In the genomic region with DNA sequence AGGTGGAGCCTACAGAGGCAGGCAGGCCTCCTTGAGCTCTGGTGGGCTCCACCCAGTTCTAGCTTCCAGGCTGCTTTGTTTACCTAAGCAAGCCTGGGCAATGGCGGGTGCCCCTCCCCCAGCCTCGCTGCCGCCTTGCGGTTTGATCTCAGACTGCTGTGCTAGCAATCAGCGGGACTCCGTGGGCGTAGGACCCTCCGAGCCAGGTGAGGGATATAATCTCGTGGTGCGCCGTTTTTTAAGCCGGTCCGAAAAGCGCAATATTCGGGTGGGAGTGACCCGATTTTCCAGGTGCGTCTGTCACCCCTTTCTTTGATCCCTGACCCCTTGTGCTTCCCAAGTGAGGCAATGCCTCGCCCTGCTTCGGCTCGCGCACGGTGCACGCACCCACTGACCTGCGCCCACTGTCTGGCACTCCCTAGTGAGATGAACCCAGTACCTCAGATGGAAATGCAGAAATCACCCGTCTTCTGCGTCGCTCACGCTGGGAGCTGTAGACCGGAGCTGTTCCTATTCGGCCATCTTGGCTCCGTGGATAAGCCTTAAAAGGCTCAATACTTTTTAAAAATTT, we compare ENCODE assay signal across 1 cellular context.
TF ChIP-seq lines count a peak whose summit lies in the region.
"Not testable (repeated sequence)": the region's sequence is repeated elsewhere in the genome, so short reads cannot be mapped to it uniquely, and the experiment has no call there.

No MANE protein-coding gene starts in this region.

TF ChIP-seq in K562, 482 proteins besides CTCF, POLR2A, EP300 and RAD21 (continues in another document):
- TF ChIP-seq TARDBP (IDR thresholded peaks at IDR 0.05) (peak; percentile 53; the same call in 1 of the 2 replicates), ZNF644 (tag; IDR thresholded peaks at IDR 0.05; ENCODE audit: low read depth) (0 out of 2 replicates have a peak, but pooled peaks have one; percentile 33), DMBX1 (CRISPR knock-in tag; IDR thresholded peaks at IDR 0.05; ENCODE audit: borderline replicate concordance) (0 out of 2 replicates have a peak, but pooled peaks have one; percentile 41), MTA3 (IDR thresholded peaks at IDR 0.05; ENCODE audit: borderline replicate concordance) (peak; percentile 33; the same call in 1 of the 2 replicates), TAF7 (tag; IDR thresholded peaks at IDR 0.05) (peak; percentile 86), FOXA3 (CRISPR knock-in tag; conservative IDR thresholded peaks at IDR 0.05 in 1 of 2, IDR thresholded peaks at IDR 0.05 in 1 of 2) (peak; percentile 97 to 99), CTBP1 (IDR thresholded peaks at IDR 0.05; ENCODE audit: borderline replicate concordance) (peak; percentile 62), KLF1 (tag; IDR thresholded peaks at IDR 0.05) (peak; percentile 32; the same call in 1 of the 2 replicates), MTA1 (IDR thresholded peaks at IDR 0.05; ENCODE audit: borderline replicate concordance) (0 out of 2 replicates have a peak, but pooled peaks have one; percentile 31), ESRRA (IDR thresholded peaks at IDR 0.05; ENCODE audit: borderline replicate concordance, low read depth) (peak; percentile 66; the same call in 1 of the 2 replicates), HDAC2 (IDR thresholded peaks at IDR 0.05) (0 out of 2 replicates have a peak, but pooled peaks have one; percentile 45), TAF9B (IDR thresholded peaks at IDR 0.05; ENCODE audit: partially characterized antibody) (peak; percentile 35), SMARCC2 (IDR thresholded peaks at IDR 0.05; ENCODE audit: low read depth) (peak; percentile 51; the same call in 1 of the 2 replicates), RB1 (IDR thresholded peaks at IDR 0.05; ENCODE audit: low read depth) (peak; percentile 19; the same call in 1 of the 2 replicates), SMARCE1 (IDR thresholded peaks at IDR 0.05) (peak; percentile 71; the same call in 1 of the 2 replicates), YY1 (IDR thresholded peaks at IDR 0.05; ENCODE audit: borderline replicate concordance in 1 of 3, control insufficient read depth in 1 of 3, extremely low read depth in 1 of 3, insufficient read depth in 3 of 3, insufficient read length in 1 of 3, insufficient replicate concordance in 2 of 3, low read depth in 1 of 3, low read length in 2 of 3) (peak in 2 of 3 experiments; percentile 40 to 73), SMARCA4 (IDR thresholded peaks at IDR 0.05) (peak; percentile 37; the same call in 1 of the 2 replicates), PHF21A (IDR thresholded peaks at IDR 0.05; ENCODE audit: borderline replicate concordance, low read depth) (peak; percentile 39; the same call in 1 of the 2 replicates), TOE1 (IDR thresholded peaks at IDR 0.05; ENCODE audit: borderline replicate concordance) (peak; percentile 31; the same call in 1 of the 2 replicates), FOXJ2 (tag; IDR thresholded peaks at IDR 0.05) (peak; percentile 54; the same call in 1 of the 2 replicates), NRF1 (conservative IDR thresholded peaks at IDR 0.05 in 1 of 2, IDR thresholded peaks at IDR 0.05 in 1 of 2) (peak; percentile 39 to 50; a peak in 3 of 4 replicates), NR2C1 (IDR thresholded peaks at IDR 0.05) (peak; percentile 50; the same call in 1 of the 2 replicates), NR2C1 (tag; IDR thresholded peaks at IDR 0.05) (peak; percentile 50; the same call in 1 of the 2 replicates), SOX6 (IDR thresholded peaks at IDR 0.05) (peak; percentile 57; the same call in 1 of the 2 replicates), MAZ (CRISPR knock-in tag; conservative IDR thresholded peaks at IDR 0.05 in 1 of 2, IDR thresholded peaks at IDR 0.05 in 1 of 2) (peak; percentile 9 to 66; a peak in 2 of 4 replicates), EP400 (IDR thresholded peaks at IDR 0.05) (peak; percentile 67), LEF1 (IDR thresholded peaks at IDR 0.05) (peak; percentile 81), CXXC5 (CRISPR knock-in tag; IDR thresholded peaks at IDR 0.05) (peak; percentile 58), POLR2B (IDR thresholded peaks at IDR 0.05; ENCODE audit: low read depth, partially characterized antibody) (peak; percentile 35), FOXK2 (conservative IDR thresholded peaks at IDR 0.05 in 1 of 2, IDR thresholded peaks at IDR 0.05 in 1 of 2; ENCODE audit: low read depth in 2 of 2) (peak; percentile 89 to 91), ZEB2 (IDR thresholded peaks at IDR 0.05) (peak; percentile 55), CEBPG (tag; conservative IDR thresholded peaks at IDR 0.05 in 1 of 2, IDR thresholded peaks at IDR 0.05 in 1 of 2) (peak in 1 of 2 experiments; percentile 39; a peak in 1 of 4 replicates), SMAD4 (CRISPR knock-in tag; conservative IDR thresholded peaks at IDR 0.05) (peak; percentile 84)
- TF ChIP-seq, protein P1, sequence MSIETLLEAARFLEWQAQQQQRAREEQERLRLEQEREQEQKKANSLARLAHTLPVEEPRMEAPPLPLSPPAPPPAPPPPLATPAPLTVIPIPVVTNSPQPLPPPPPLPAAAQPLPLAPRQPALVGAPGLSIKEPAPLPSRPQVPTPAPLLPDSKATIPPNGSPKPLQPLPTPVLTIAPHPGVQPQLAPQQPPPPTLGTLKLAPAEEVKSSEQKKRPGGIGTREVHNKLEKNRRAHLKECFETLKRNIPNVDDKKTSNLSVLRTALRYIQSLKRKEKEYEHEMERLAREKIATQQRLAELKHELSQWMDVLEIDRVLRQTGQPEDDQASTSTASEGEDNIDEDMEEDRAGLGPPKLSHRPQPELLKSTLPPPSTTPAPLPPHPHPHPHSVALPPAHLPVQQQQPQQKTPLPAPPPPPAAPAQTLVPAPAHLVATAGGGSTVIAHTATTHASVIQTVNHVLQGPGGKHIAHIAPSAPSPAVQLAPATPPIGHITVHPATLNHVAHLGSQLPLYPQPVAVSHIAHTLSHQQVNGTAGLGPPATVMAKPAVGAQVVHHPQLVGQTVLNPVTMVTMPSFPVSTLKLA (conservative IDR thresholded peaks at IDR 0.05) = peak; percentile 34 to 71; a peak in 3 of 4 replicates
- TF ChIP-seq, protein P2, sequence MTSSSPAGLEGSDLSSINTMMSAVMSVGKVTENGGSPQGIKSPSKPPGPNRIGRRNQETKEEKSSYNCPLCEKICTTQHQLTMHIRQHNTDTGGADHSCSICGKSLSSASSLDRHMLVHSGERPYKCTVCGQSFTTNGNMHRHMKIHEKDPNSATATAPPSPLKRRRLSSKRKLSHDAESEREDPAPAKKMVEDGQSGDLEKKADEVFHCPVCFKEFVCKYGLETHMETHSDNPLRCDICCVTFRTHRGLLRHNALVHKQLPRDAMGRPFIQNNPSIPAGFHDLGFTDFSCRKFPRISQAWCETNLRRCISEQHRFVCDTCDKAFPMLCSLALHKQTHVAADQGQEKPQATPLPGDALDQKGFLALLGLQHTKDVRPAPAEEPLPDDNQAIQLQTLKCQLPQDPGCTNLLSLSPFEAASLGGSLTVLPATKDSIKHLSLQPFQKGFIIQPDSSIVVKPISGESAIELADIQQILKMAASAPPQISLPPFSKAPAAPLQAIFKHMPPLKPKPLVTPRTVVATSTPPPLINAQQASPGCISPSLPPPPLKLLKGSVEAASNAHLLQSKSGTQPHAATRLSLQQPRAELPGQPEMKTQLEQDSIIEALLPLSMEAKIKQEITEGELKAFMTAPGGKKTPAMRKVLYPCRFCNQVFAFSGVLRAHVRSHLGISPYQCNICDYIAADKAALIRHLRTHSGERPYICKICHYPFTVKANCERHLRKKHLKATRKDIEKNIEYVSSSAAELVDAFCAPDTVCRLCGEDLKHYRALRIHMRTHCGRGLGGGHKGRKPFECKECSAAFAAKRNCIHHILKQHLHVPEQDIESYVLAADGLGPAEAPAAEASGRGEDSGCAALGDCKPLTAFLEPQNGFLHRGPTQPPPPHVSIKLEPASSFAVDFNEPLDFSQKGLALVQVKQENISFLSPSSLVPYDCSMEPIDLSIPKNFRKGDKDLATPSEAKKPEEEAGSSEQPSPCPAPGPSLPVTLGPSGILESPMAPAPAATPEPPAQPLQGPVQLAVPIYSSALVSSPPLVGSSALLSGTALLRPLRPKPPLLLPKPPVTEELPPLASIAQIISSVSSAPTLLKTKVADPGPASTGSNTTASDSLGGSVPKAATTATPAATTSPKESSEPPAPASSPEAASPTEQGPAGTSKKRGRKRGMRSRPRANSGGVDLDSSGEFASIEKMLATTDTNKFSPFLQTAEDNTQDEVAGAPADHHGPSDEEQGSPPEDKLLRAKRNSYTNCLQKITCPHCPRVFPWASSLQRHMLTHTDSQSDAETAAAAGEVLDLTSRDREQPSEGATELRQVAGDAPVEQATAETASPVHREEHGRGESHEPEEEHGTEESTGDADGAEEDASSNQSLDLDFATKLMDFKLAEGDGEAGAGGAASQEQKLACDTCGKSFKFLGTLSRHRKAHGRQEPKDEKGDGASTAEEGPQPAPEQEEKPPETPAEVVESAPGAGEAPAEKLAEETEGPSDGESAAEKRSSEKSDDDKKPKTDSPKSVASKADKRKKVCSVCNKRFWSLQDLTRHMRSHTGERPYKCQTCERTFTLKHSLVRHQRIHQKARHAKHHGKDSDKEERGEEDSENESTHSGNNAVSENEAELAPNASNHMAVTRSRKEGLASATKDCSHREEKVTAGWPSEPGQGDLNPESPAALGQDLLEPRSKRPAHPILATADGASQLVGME (CRISPR knock-in tag; IDR thresholded peaks at IDR 0.05) = 0 out of 2 replicates have a peak, but pooled peaks have one; percentile 12
- TF ChIP-seq, protein P3, sequence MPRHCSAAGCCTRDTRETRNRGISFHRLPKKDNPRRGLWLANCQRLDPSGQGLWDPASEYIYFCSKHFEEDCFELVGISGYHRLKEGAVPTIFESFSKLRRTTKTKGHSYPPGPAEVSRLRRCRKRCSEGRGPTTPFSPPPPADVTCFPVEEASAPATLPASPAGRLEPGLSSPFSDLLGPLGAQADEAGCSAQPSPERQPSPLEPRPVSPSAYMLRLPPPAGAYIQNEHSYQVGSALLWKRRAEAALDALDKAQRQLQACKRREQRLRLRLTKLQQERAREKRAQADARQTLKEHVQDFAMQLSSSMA (CRISPR knock-in tag; IDR thresholded peaks at IDR 0.05) = 0 out of 2 replicates have a peak, but pooled peaks have one; percentile 32
- not testable (repeated sequence) for TF ChIP-seq TOE1 (CRISPR knock-in tag; IDR thresholded peaks at IDR 0.05; ENCODE audit: borderline replicate concordance, low read depth); CEBPG (CRISPR knock-in tag; IDR thresholded peaks at IDR 0.05)
- TF ChIP-seq, protein P4, sequence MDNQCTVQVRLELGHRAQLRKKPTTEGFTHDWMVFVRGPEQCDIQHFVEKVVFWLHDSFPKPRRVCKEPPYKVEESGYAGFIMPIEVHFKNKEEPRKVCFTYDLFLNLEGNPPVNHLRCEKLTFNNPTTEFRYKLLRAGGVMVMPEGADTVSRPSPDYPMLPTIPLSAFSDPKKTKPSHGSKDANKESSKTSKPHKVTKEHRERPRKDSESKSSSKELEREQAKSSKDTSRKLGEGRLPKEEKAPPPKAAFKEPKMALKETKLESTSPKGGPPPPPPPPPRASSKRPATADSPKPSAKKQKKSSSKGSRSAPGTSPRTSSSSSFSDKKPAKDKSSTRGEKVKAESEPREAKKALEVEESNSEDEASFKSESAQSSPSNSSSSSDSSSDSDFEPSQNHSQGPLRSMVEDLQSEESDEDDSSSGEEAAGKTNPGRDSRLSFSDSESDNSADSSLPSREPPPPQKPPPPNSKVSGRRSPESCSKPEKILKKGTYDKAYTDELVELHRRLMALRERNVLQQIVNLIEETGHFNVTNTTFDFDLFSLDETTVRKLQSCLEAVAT (IDR thresholded peaks at IDR 0.05) = peak in 1 of 2 experiments; percentile 28; a peak in 1 of 4 replicates
- TF ChIP-seq, protein P5, sequence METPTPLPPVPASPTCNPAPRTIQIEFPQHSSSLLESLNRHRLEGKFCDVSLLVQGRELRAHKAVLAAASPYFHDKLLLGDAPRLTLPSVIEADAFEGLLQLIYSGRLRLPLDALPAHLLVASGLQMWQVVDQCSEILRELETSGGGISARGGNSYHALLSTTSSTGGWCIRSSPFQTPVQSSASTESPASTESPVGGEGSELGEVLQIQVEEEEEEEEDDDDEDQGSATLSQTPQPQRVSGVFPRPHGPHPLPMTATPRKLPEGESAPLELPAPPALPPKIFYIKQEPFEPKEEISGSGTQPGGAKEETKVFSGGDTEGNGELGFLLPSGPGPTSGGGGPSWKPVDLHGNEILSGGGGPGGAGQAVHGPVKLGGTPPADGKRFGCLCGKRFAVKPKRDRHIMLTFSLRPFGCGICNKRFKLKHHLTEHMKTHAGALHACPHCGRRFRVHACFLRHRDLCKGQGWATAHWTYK (CRISPR knock-in tag; IDR thresholded peaks at IDR 0.05) = 0 out of 2 replicates have a peak, but pooled peaks have one; percentile 39
